In genomic region chr14:74964787-74965769, GRCh38 we compare ENCODE assay signal across 2 cellular contexts.
TF ChIP-seq lines count a peak whose summit lies in the region.

No MANE protein-coding gene starts in this region.

TF ChIP-seq in SK-N-SH, 30 proteins besides CTCF, POLR2A, EP300 and RAD21 (continued from another document):
- TF ChIP-seq SIN3A (IDR thresholded peaks at IDR 0.05; ENCODE audit: borderline replicate concordance, low read depth, low read length) = no peak
- TF ChIP-seq GATA2 (CRISPR knock-in tag; IDR thresholded peaks at IDR 0.05) = no peak
- TF ChIP-seq PBX3 (IDR thresholded peaks at IDR 0.05) = no peak
- no peak for TF ChIP-seq CHD2 (IDR thresholded peaks at IDR 0.05; ENCODE audit: low read length, partially characterized antibody)
- no peak for TF ChIP-seq USF2 (IDR thresholded peaks at IDR 0.05; ENCODE audit: borderline replicate concordance, low read depth, low read length)
- no peak for TF ChIP-seq MXI1 (IDR thresholded peaks at IDR 0.05; ENCODE audit: low read depth, low read length)
- TF ChIP-seq YY1 (IDR thresholded peaks at IDR 0.05; ENCODE audit: low read depth) = no peak
- no peak for TF ChIP-seq FOXJ3 (CRISPR knock-in tag; IDR thresholded peaks at IDR 0.05)

TF ChIP-seq in SK-N-SH treated with all-trans-retinoic acid at 6 μM for 48 hours, 23 proteins besides CTCF, POLR2A, EP300 and RAD21 (continued from another document):
- TF ChIP-seq POU6F1 (CRISPR knock-in tag; IDR thresholded peaks at IDR 0.05; ENCODE audit: borderline replicate concordance, low read depth) (no peak), TSHZ2 (CRISPR knock-in tag; IDR thresholded peaks at IDR 0.05) (no peak), CREB5 (CRISPR knock-in tag; IDR thresholded peaks at IDR 0.05; ENCODE audit: low read depth) (no peak), ARNTL (CRISPR knock-in tag; IDR thresholded peaks at IDR 0.05; ENCODE audit: borderline replicate concordance, low read depth) (no peak), ZC3H10 (CRISPR knock-in tag; IDR thresholded peaks at IDR 0.05) (no peak), TCF4 (CRISPR knock-in tag; IDR thresholded peaks at IDR 0.05; ENCODE audit: borderline replicate concordance) (no peak), ZNF70 (CRISPR knock-in tag; IDR thresholded peaks at IDR 0.05) (no peak), TOX (CRISPR knock-in tag; IDR thresholded peaks at IDR 0.05; ENCODE audit: borderline replicate concordance) (no peak), ESRRG (CRISPR knock-in tag; IDR thresholded peaks at IDR 0.05) (no peak), ZNF8 (CRISPR knock-in tag; IDR thresholded peaks at IDR 0.05) (no peak), PATZ1 (CRISPR knock-in tag; IDR thresholded peaks at IDR 0.05; ENCODE audit: borderline replicate concordance) (no peak), SNAI2 (CRISPR knock-in tag; IDR thresholded peaks at IDR 0.05) (no peak), BACH2 (CRISPR knock-in tag; IDR thresholded peaks at IDR 0.05; ENCODE audit: borderline replicate concordance) (no peak), PPARA (CRISPR knock-in tag; IDR thresholded peaks at IDR 0.05; ENCODE audit: borderline replicate concordance) (no peak), ZNF565 (CRISPR knock-in tag; conservative IDR thresholded peaks at IDR 0.05; ENCODE audit: low read depth) (no peak), CSRNP3 (CRISPR knock-in tag; IDR thresholded peaks at IDR 0.05) (no peak)
